Comparison of ENCODE assay signal across 5 cellular contexts in the genomic region with DNA sequence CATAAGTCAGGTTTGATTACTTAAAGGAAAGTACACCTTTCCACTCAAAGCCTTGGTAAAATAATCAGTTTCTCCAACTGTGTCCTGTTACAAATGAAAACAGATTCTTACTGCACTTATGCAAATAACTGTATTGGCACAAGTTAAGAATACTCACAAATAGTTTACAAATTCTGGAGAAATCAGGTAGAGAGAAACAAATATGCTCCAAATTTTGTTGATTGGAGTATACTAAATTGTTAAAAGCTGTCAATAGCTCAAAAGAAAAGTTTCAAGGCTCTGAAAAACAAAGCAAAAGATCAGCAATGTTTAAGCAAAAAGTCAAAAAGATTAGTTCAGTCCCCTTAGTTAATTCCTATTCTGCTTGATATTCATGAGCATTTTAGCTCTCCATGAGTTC. TPM values are rescaled to one million over a fixed set of nuclear protein-coding genes. Genes with fewer than 3 reads are reported as not detected.
"Had no signal": no experiment of that assay in that cellular context is flagged by ENCODE, and none has a peak within 500 bp of the region (broad histone marks: within the 10 kb centered on the region; RNA-seq: fewer than 3 reads in every experiment).

No MANE protein-coding gene starts in this region.

RNA-seq across cellular contexts. Expression of gene KIAA0319, which starts 24.5 kb away (rescaled TPM):
- total RNA-seq: osteocyte, renal cortical epithelial cell, skeletal muscle tissue, thoracic aorta had no signal
- polyA plus RNA-seq: right cardiac atrium had no signal
